Comparison of ENCODE assay signal across 1 cellular context in genomic region chr2:180033993-180034894, GRCh38.
TF ChIP-seq lines count a peak whose summit lies in the region.

No MANE protein-coding gene starts in this region.

TF ChIP-seq in HEK293, 187 proteins besides CTCF, POLR2A, EP300 and RAD21 (continued from another document):
- TF ChIP-seq AEBP2 (tag by site-specific recombination; IDR thresholded peaks at IDR 0.05; ENCODE audit: borderline replicate concordance) = no peak
- TF ChIP-seq ZNF26 (tag by site-specific recombination; IDR thresholded peaks at IDR 0.05) = no peak
- peak; percentile 50; the same call in 1 of the 2 replicates for TF ChIP-seq SCRT1 (tag by site-specific recombination; IDR thresholded peaks at IDR 0.05; ENCODE audit: borderline replicate concordance)
- peak; percentile 95 for TF ChIP-seq BCL6B (tag by site-specific recombination; IDR thresholded peaks at IDR 0.05)
- TF ChIP-seq ZNF629 (tag by site-specific recombination; IDR thresholded peaks at IDR 0.05) = peak; percentile 51
- no peak for TF ChIP-seq ZNF645 (tag by site-specific recombination; IDR thresholded peaks at IDR 0.05)
- TF ChIP-seq PATZ1 (tag by site-specific recombination; IDR thresholded peaks at IDR 0.05) = peak; percentile 26; the same call in 1 of the 2 replicates
- 0 out of 2 replicates have a peak, but pooled peaks have one; percentile 20 for TF ChIP-seq ZNF2 (tag by site-specific recombination; IDR thresholded peaks at IDR 0.05)
- peak; percentile 50; the same call in 1 of the 2 replicates for TF ChIP-seq ZBTB17 (tag by site-specific recombination; IDR thresholded peaks at IDR 0.05)
- peak; percentile 70 for TF ChIP-seq SP7 (tag by site-specific recombination; IDR thresholded peaks at IDR 0.05)
- peak; percentile 42; the same call in 1 of the 2 replicates for TF ChIP-seq ZNF558 (tag by site-specific recombination; IDR thresholded peaks at IDR 0.05)
- TF ChIP-seq ZNF37A (tag by site-specific recombination; IDR thresholded peaks at IDR 0.05) = no peak
- TF ChIP-seq ZNF335 (tag by site-specific recombination; conservative IDR thresholded peaks at IDR 0.05) = peak; percentile 51; the same call in 1 of the 2 replicates
- TF ChIP-seq ZBTB44 (tag by site-specific recombination; IDR thresholded peaks at IDR 0.05) = peak; percentile 58; the same call in 1 of the 2 replicates
- TF ChIP-seq ZBTB48 (tag by site-specific recombination; IDR thresholded peaks at IDR 0.05) = peak; percentile 73
- no peak for TF ChIP-seq ZNF549 (tag by site-specific recombination; IDR thresholded peaks at IDR 0.05)
- TF ChIP-seq ZNF843 (tag by site-specific recombination; IDR thresholded peaks at IDR 0.05) = peak; percentile 26; the same call in 1 of the 2 replicates
- peak; percentile 96 for TF ChIP-seq TRIM28 (IDR thresholded peaks at IDR 0.05; ENCODE audit: borderline replicate concordance, low read length)
